Comparison of ENCODE assay signal across 8 cellular contexts in genomic region chr17:62628845-62629555, GRCh38. TPM values are rescaled to one million over a fixed set of nuclear protein-coding genes. Genes with fewer than 3 reads are reported as not detected.
A peak's percentile ranks its signal among the peaks of the same experiment; 100 is the strongest.
DNase-seq lines count a peak whose midpoint lies in the region; ATAC-seq and TF ChIP-seq lines count a peak whose summit lies in the region.

No MANE protein-coding gene starts in this region.

- DNase-seq in GM23338 (ENCODE audit: low spot score) (peak; percentile 49), left ventricle myocardium superior (peak; percentile 55), NCI-H187 treated with DMSO at 0.1 percent for 48 hours (lab: John Stamatoyannopoulos, UW) (no peak), DMS 273 (lab: John Stamatoyannopoulos, UW; ENCODE audit: unreplicated experiment) (no peak)
- DNase-seq in activated CD4-positive, alpha-beta memory T cell treated with anti-CD3 and anti-CD28 coated beads, Interleukin-2, amount 10 ng/mL, durations not matched to agents 7 days and 5 days = no peak
- DNase-seq in stimulated activated CD4-positive, alpha-beta T cell treated with anti-CD3 and anti-CD28 coated beads, Interleukin-4, amount 100 ng/mL, for 4 hours = no peak

- H3K4me3 ChIP-seq in GM23338 (peak overlapping the region; percentile 92), skin epidermis (peak overlapping the region; percentile 50 to 91 (median 68))

- ATAC-seq in GM23338 = peak; percentile 20
- no peak for ATAC-seq in left ventricle myocardium superior
- ATAC-seq in GM18870 (IDR thresholded peaks at IDR 0.05; ENCODE audit: unreplicated experiment) = no peak

- CTCF ChIA-PET in activated CD4-positive, alpha-beta memory T cell treated with anti-CD3 and anti-CD28 coated beads, Interleukin-2, amount 10 ng/mL, durations not matched to agents 7 days and 5 days (lab: Charles Lee) = no interaction called here

- H3K79me2 ChIP-seq in GM23338 (replicated peaks; ENCODE audit: insufficient read depth) = peaks cover 55% of the 10 kb centered on the region

- peaks cover 24% of the 10 kb centered on the region for H3K27me3 Mint-ChIP-seq in GM23338 (ENCODE audit: insufficient read depth, low read depth, poor library complexity)
- peaks cover 22% of the 10 kb centered on the region for H3K27me3 Mint-ChIP-seq in activated CD4-positive, alpha-beta memory T cell treated with anti-CD3 and anti-CD28 coated beads, Interleukin-2, amount 10 ng/mL, durations not matched to agents 7 days and 5 days

- no peak overlapping the region for H3K27ac Mint-ChIP-seq in GM23338
- no peak overlapping the region for H3K27ac Mint-ChIP-seq in activated CD4-positive, alpha-beta memory T cell treated with anti-CD3 and anti-CD28 coated beads, Interleukin-2, amount 10 ng/mL, durations not matched to agents 7 days and 5 days

- no peak overlapping the region for H2AFZ ChIP-seq in GM23338

- no peak overlapping the region for H3K27ac ChIP-seq in GM23338 (ENCODE audit: low read depth)
- peak overlapping the region in 20 of 21 experiments; percentile 32 to 95 (median 88) for H3K27ac ChIP-seq in skin epidermis

- H3K4me2 ChIP-seq in GM23338 = peak overlapping the region; percentile 100

- H3K4me1 Mint-ChIP-seq in GM23338 = peaks cover 50% of the 10 kb centered on the region
- H3K4me1 Mint-ChIP-seq in activated CD4-positive, alpha-beta memory T cell treated with anti-CD3 and anti-CD28 coated beads, Interleukin-2, amount 10 ng/mL, durations not matched to agents 7 days and 5 days = peaks cover 12% of the 10 kb centered on the region

- no peak for TF ChIP-seq CTCF in GM23338 (conservative IDR thresholded peaks at IDR 0.05; ENCODE audit: low read depth in 2 of 2)

- H3K4me1 ChIP-seq in GM23338 (ENCODE audit: insufficient read depth) = peaks cover 38% of the 10 kb centered on the region

- intact Hi-C loops in left ventricle myocardium superior (cut with micrococcal nuclease) = no loop called here

- peak overlapping the region; percentile 87 for H3K4me3 Mint-ChIP-seq in GM23338
- peak overlapping the region; percentile 79 for H3K4me3 Mint-ChIP-seq in activated CD4-positive, alpha-beta memory T cell treated with anti-CD3 and anti-CD28 coated beads, Interleukin-2, amount 10 ng/mL, durations not matched to agents 7 days and 5 days

- H3K9me2 ChIP-seq in GM23338 (ENCODE audit: insufficient read depth) = no peaks in the 10 kb centered on the region

- no peaks in the 10 kb centered on the region for H3K36me3 ChIP-seq in GM23338 (ENCODE audit: insufficient read depth)

- POLR2A ChIA-PET in activated CD4-positive, alpha-beta memory T cell treated with anti-CD3 and anti-CD28 coated beads, Interleukin-2, amount 10 ng/mL, durations not matched to agents 7 days and 5 days (lab: Charles Lee) = no interaction called here

- no peaks in the 10 kb centered on the region; the same call in 2 of the 3 replicates for H3K9me3 Mint-ChIP-seq in GM23338
- no peaks in the 10 kb centered on the region for H3K9me3 Mint-ChIP-seq in activated CD4-positive, alpha-beta memory T cell treated with anti-CD3 and anti-CD28 coated beads, Interleukin-2, amount 10 ng/mL, durations not matched to agents 7 days and 5 days

- no peaks in the 10 kb centered on the region for H4K20me1 ChIP-seq in GM23338 (replicated peaks; ENCODE audit: insufficient read depth)

- H3K27me3 ChIP-seq in GM23338 (ENCODE audit: insufficient read depth) = no peaks in the 10 kb centered on the region

- no peaks in the 10 kb centered on the region for H3F3A ChIP-seq in GM23338 (replicated peaks; ENCODE audit: low read depth)

- H3K36me3 Mint-ChIP-seq in GM23338 (ENCODE audit: low read depth) = no peaks in the 10 kb centered on the region
- H3K36me3 Mint-ChIP-seq in activated CD4-positive, alpha-beta memory T cell treated with anti-CD3 and anti-CD28 coated beads, Interleukin-2, amount 10 ng/mL, durations not matched to agents 7 days and 5 days (ENCODE audit: low read depth) = peaks cover 2% of the 10 kb centered on the region

TF ChIP-seq in GM23338, 12 proteins besides CTCF, POLR2A, EP300 and RAD21 (continues in another document):
- TF ChIP-seq JUNB (IDR thresholded peaks at IDR 0.05; ENCODE audit: unreplicated experiment) (no peak), STAT1 (IDR thresholded peaks at IDR 0.05; ENCODE audit: unreplicated experiment) (no peak), ZNF462 (CRISPR knock-in tag; IDR thresholded peaks at IDR 0.05) (no peak), EZH2phosphoT487 (IDR thresholded peaks at IDR 0.05; ENCODE audit: unreplicated experiment) (no peak), NANOG (IDR thresholded peaks at IDR 0.05; ENCODE audit: borderline replicate concordance) (no peak)

RNA-seq across cellular contexts. Expression of gene MRC2, which starts 1.5 kb away (rescaled TPM):
- total RNA-seq in GM23338 (2014; rRNA removed; shearing (Covaris generic)) = 29.4 and 38.6 TPM in 2 replicates
- polyA plus RNA-seq in GM23338 (2016; fragmentation: Nextera tagmentation; extraction: Ambion mirVana) = 8.0 and 8.3 TPM in 2 replicates
- total RNA-seq in activated CD4-positive, alpha-beta memory T cell treated with anti-CD3 and anti-CD28 coated beads, Interleukin-2, amount 10 ng/mL, durations not matched to agents 7 days and 5 days = 1 to 10 TPM; 6.2 to 8.9 TPM
- 18.1 TPM for total RNA-seq in left ventricle myocardium superior

Comparison
In these comparisons a context has a peak if more than half of its experiments do, and no peak if none do; other contexts are left out.
1. DNase-seq: peak in GM23338 (single experiment) and left ventricle myocardium superior (single experiment); none in activated CD4-positive, alpha-beta memory T cell treated with anti-CD3 and anti-CD28 coated beads, Interleukin-2, amount 10 ng/mL, durations not matched to agents 7 days and 5 days (single experiment), stimulated activated CD4-positive, alpha-beta T cell treated with anti-CD3 and anti-CD28 coated beads, Interleukin-4, amount 100 ng/mL, for 4 hours (0 of 2), NCI-H187 treated with DMSO at 0.1 percent for 48 hours (single experiment) and DMS 273 (single experiment).